Comparison of ENCODE assay signal across 11 cellular contexts in the genomic region with DNA sequence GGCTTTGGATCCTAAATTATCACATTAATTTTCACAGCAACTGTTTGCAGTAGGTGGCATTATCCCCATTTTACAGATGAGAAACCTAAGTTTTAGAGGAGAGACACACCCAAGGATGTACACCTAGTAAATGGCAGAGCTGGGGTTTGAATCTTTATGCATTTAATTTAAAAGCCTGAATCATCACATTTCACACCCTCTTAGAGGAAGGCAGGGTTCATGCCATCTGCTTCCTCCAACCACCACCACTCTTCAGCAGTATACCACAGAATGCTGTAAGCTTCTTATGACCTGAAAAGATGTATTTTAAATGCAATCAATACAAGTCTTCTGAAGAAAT.
DNase-seq lines count a peak whose midpoint lies in the region; ATAC-seq and TF ChIP-seq lines count a peak whose summit lies in the region.
"Had no signal": no experiment of that assay in that cellular context is flagged by ENCODE, and none has a peak within 500 bp of the region (broad histone marks: within the 10 kb centered on the region; RNA-seq: fewer than 3 reads in every experiment).

No MANE protein-coding gene starts in this region.

- H3K27me3 ChIP-seq in left ventricle myocardium inferior (ENCODE audit: low read depth): no peaks in the 10 kb centered on the region
- H3K27me3 ChIP-seq: BLaER1 had no signal

- H3K27ac Mint-ChIP-seq in type B pancreatic cell: no peak overlapping the region
- H3K27ac Mint-ChIP-seq: naive B cell had no signal

- no peaks in the 10 kb centered on the region for H3K27me3 Mint-ChIP-seq in activated T-cell treated with anti-CD3 and anti-CD28 coated beads, Interleukin-2, amount 50 U/mL, for 4 hours (ENCODE audit: low read depth)
- H3K27me3 Mint-ChIP-seq in type B pancreatic cell: no peaks in the 10 kb centered on the region
- H3K27me3 Mint-ChIP-seq: naive B cell had no signal

- intact Hi-C loops in left ventricle myocardium inferior (cut with micrococcal nuclease): loop anchor here (10.0 kb wide), 1 partner anchor 337 kb away; no protein-coding TSS in a partner anchor

- H3K9me3 ChIP-seq in left ventricle myocardium inferior (replicated peaks): no peaks in the 10 kb centered on the region
- H3K9me3 ChIP-seq: BLaER1 had no signal

- H3K36me3 Mint-ChIP-seq in activated T-cell treated with anti-CD3 and anti-CD28 coated beads, Interleukin-2, amount 50 U/mL, for 4 hours (ENCODE audit: insufficient read depth): no peaks in the 10 kb centered on the region
- no peaks in the 10 kb centered on the region for H3K36me3 Mint-ChIP-seq in type B pancreatic cell

- H3K4me1 ChIP-seq in left ventricle myocardium inferior: peaks cover 54% of the 10 kb centered on the region

- in situ Hi-C loops in ACHN (cut with HindIII; ENCODE audit: low pct_ligation_motif_present, low pct_unique_long_range_greater_than_20kb, low sequenced_read_pairs): no loop called here

- no peak for DNase-seq in activated T-cell treated with anti-CD3 and anti-CD28 coated beads, Interleukin-2, amount 50 U/mL, for 4 hours
- no peak for DNase-seq in activated T-cell treated with anti-CD3 and anti-CD28 coated beads, Interleukin-2, amount 50 U/mL, for 48 hours
- DNase-seq in left ventricle myocardium inferior (no peak), type B pancreatic cell (ENCODE audit: extremely low spot score, unreplicated experiment) (no peak), HuH-7 (ENCODE audit: low spot score) (no peak), ACHN (no peak)
- DNase-seq: activated gamma-delta T cell treated with Interleukin-2 at 50 U/mL for 16 hours, naive B cell had no signal

- TF ChIP-seq CTCF in left ventricle myocardium inferior (IDR thresholded peaks at IDR 0.05; ENCODE audit: borderline replicate concordance) (no peak), type B pancreatic cell (conservative IDR thresholded peaks at IDR 0.05) (peak; percentile 11)

- H3K4me3 ChIP-seq in left ventricle myocardium inferior: no peak overlapping the region
- H3K4me3 ChIP-seq: BLaER1 had no signal

- H3K27ac ChIP-seq in left ventricle myocardium inferior (replicated peaks): peak overlapping the region; percentile 77
- H3K27ac ChIP-seq: BLaER1 had no signal

- no peaks in the 10 kb centered on the region for H3K9me3 Mint-ChIP-seq in activated T-cell treated with anti-CD3 and anti-CD28 coated beads, Interleukin-2, amount 50 U/mL, for 4 hours
- no peaks in the 10 kb centered on the region for H3K9me3 Mint-ChIP-seq in type B pancreatic cell

- peak; percentile 10 to 32 for ATAC-seq in activated T-cell treated with anti-CD3 and anti-CD28 coated beads, Interleukin-2, amount 50 U/mL, for 4 hours
- ATAC-seq in SK-N-SH treated with all-trans-retinoic acid at 6 μM for 48 hours (peak; percentile 21), GM21360 (IDR thresholded peaks at IDR 0.05; ENCODE audit: unreplicated experiment) (no peak)

- H3K36me3 ChIP-seq in left ventricle myocardium inferior: no peaks in the 10 kb centered on the region
- H3K36me3 ChIP-seq: BLaER1 had no signal

- H3K4me3 Mint-ChIP-seq in activated T-cell treated with anti-CD3 and anti-CD28 coated beads, Interleukin-2, amount 50 U/mL, for 4 hours: no peak overlapping the region
- no peak overlapping the region for H3K4me3 Mint-ChIP-seq in type B pancreatic cell

- peaks cover 41% of the 10 kb centered on the region for H3K4me1 Mint-ChIP-seq in activated T-cell treated with anti-CD3 and anti-CD28 coated beads, Interleukin-2, amount 50 U/mL, for 4 hours (ENCODE audit: low read depth)
- peaks cover 19% of the 10 kb centered on the region for H3K4me1 Mint-ChIP-seq in type B pancreatic cell (ENCODE audit: unreplicated experiment)

TF ChIP-seq in SK-N-SH treated with all-trans-retinoic acid at 6 μM for 48 hours, 23 proteins besides CTCF, POLR2A, EP300 and RAD21:
- TF ChIP-seq ZFP3 (CRISPR knock-in tag; IDR thresholded peaks at IDR 0.05) (no peak), TOX (CRISPR knock-in tag; IDR thresholded peaks at IDR 0.05; ENCODE audit: borderline replicate concordance) (no peak), ZNF565 (CRISPR knock-in tag; conservative IDR thresholded peaks at IDR 0.05; ENCODE audit: low read depth) (no peak), OSR1 (CRISPR knock-in tag; IDR thresholded peaks at IDR 0.05) (no peak), ESRRG (CRISPR knock-in tag; IDR thresholded peaks at IDR 0.05) (no peak), ISL1 (CRISPR knock-in tag; IDR thresholded peaks at IDR 0.05) (no peak), CSDC2 (CRISPR knock-in tag; IDR thresholded peaks at IDR 0.05) (no peak), ZNF70 (CRISPR knock-in tag; IDR thresholded peaks at IDR 0.05) (no peak), ZC3H10 (CRISPR knock-in tag; IDR thresholded peaks at IDR 0.05) (no peak), ARNTL (CRISPR knock-in tag; IDR thresholded peaks at IDR 0.05; ENCODE audit: borderline replicate concordance, low read depth) (no peak), TCF4 (CRISPR knock-in tag; IDR thresholded peaks at IDR 0.05; ENCODE audit: borderline replicate concordance) (no peak), GLIS3 (CRISPR knock-in tag; IDR thresholded peaks at IDR 0.05) (no peak), BACH2 (CRISPR knock-in tag; IDR thresholded peaks at IDR 0.05; ENCODE audit: borderline replicate concordance) (no peak), PPARA (CRISPR knock-in tag; IDR thresholded peaks at IDR 0.05; ENCODE audit: borderline replicate concordance) (no peak)
- TF ChIP-seq, protein P1, sequence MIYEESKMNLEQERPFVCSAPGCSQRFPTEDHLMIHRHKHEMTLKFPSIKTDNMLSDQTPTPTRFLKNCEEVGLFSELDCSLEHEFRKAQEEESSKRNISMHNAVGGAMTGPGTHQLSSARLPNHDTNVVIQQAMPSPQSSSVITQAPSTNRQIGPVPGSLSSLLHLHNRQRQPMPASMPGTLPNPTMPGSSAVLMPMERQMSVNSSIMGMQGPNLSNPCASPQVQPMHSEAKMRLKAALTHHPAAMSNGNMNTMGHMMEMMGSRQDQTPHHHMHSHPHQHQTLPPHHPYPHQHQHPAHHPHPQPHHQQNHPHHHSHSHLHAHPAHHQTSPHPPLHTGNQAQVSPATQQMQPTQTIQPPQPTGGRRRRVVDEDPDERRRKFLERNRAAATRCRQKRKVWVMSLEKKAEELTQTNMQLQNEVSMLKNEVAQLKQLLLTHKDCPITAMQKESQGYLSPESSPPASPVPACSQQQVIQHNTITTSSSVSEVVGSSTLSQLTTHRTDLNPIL (CRISPR knock-in tag; IDR thresholded peaks at IDR 0.05; ENCODE audit: low read depth): no peak
- TF ChIP-seq, protein P2, sequence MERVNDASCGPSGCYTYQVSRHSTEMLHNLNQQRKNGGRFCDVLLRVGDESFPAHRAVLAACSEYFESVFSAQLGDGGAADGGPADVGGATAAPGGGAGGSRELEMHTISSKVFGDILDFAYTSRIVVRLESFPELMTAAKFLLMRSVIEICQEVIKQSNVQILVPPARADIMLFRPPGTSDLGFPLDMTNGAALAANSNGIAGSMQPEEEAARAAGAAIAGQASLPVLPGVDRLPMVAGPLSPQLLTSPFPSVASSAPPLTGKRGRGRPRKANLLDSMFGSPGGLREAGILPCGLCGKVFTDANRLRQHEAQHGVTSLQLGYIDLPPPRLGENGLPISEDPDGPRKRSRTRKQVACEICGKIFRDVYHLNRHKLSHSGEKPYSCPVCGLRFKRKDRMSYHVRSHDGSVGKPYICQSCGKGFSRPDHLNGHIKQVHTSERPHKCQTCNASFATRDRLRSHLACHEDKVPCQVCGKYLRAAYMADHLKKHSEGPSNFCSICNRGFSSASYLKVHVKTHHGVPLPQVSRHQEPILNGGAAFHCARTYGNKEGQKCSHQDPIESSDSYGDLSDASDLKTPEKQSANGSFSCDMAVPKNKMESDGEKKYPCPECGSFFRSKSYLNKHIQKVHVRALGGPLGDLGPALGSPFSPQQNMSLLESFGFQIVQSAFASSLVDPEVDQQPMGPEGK (CRISPR knock-in tag; IDR thresholded peaks at IDR 0.05; ENCODE audit: borderline replicate concordance): no peak
- TF ChIP-seq, protein P3, sequence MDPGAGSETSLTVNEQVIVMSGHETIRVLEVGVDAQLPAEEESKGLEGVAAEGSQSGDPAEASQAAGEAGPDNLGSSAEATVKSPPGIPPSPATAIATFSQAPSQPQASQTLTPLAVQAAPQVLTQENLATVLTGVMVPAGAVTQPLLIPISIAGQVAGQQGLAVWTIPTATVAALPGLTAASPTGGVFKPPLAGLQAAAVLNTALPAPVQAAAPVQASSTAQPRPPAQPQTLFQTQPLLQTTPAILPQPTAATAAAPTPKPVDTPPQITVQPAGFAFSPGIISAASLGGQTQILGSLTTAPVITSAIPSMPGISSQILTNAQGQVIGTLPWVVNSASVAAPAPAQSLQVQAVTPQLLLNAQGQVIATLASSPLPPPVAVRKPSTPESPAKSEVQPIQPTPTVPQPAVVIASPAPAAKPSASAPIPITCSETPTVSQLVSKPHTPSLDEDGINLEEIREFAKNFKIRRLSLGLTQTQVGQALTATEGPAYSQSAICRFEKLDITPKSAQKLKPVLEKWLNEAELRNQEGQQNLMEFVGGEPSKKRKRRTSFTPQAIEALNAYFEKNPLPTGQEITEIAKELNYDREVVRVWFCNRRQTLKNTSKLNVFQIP (CRISPR knock-in tag; IDR thresholded peaks at IDR 0.05; ENCODE audit: borderline replicate concordance, low read depth): no peak
- TF ChIP-seq, protein P4, sequence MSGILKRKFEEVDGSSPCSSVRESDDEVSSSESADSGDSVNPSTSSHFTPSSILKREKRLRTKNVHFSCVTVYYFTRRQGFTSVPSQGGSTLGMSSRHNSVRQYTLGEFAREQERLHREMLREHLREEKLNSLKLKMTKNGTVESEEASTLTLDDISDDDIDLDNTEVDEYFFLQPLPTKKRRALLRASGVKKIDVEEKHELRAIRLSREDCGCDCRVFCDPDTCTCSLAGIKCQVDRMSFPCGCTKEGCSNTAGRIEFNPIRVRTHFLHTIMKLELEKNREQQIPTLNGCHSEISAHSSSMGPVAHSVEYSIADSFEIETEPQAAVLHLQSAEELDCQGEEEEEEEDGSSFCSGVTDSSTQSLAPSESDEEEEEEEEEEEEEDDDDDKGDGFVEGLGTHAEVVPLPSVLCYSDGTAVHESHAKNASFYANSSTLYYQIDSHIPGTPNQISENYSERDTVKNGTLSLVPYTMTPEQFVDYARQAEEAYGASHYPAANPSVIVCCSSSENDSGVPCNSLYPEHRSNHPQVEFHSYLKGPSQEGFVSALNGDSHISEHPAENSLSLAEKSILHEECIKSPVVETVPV (CRISPR knock-in tag; IDR thresholded peaks at IDR 0.05): no peak
TF ChIP-seq in SK-N-SH treated with all-trans-retinoic acid at 6 μM for 48 hours: peak in this region for 0.
